17 cellular contexts compared by ENCODE assay signal in genomic region chr22:45582236-45582954, GRCh38.
A peak's percentile ranks its signal among the peaks of the same experiment; 100 is the strongest.
DNase-seq lines count a peak whose midpoint lies in the region; ATAC-seq, FAIRE-seq and TF ChIP-seq lines count a peak whose summit lies in the region.
"Had no signal": no experiment of that assay in that cellular context is flagged by ENCODE, and none has a peak within 500 bp of the region (broad histone marks: within the 10 kb centered on the region; RNA-seq: fewer than 3 reads in every experiment).

No MANE protein-coding gene starts in this region.

- ATAC-seq in HG02642 (IDR thresholded peaks at IDR 0.05; ENCODE audit: poor library complexity, unreplicated experiment): no peak
- ATAC-seq: SK-N-SH treated with all-trans-retinoic acid at 6 μM for 48 hours had no signal

- POLR2A ChIA-PET in HEK293 (lab: Yijun Ruan, JAX): no interaction called here
- POLR2A ChIA-PET in activated CD4-positive, alpha-beta memory T cell treated with anti-CD3 and anti-CD28 coated beads for 36 hours (lab: Charles Lee): no interaction called here

- CTCF ChIA-PET in HEK293 (lab: Yijun Ruan, JAX): interaction anchor here (1.0 to 1.2 kb wide), 2 partner anchors 29 to 394 kb away, joined by 3 read pairs; no protein-coding TSS in a partner anchor
- CTCF ChIA-PET in activated CD4-positive, alpha-beta memory T cell treated with anti-CD3 and anti-CD28 coated beads for 36 hours (lab: Charles Lee): no interaction called here

- DNase-seq in kidney (peak; percentile 30), spleen (peak; percentile 36), NCI-H1048 (lab: John Stamatoyannopoulos, UW) (no peak)
- DNase-seq in activated CD4-positive, alpha-beta memory T cell treated with anti-CD3 and anti-CD28 coated beads for 36 hours: no peak
- DNase-seq: AML-193, DMS79 treated with DMSO at 0.1 percent for 48 hours, H7, Kasumi-1, NCI-H1105, NCI-H524, NCI-H82, SHP77 had no signal

- peaks cover 6% of the 10 kb centered on the region for H3K27me3 Mint-ChIP-seq in activated CD4-positive, alpha-beta memory T cell treated with anti-CD3 and anti-CD28 coated beads for 36 hours

- peaks cover 0 to 32% (median 12%) of the 10 kb centered on the region in 11 experiments; a peak in 12 of 22 replicates for H3K27me3 ChIP-seq in BLaER1 treated with 17β-estradiol and CSF1 and Interleukin-3, amounts not matched to agents 10 nM and 100 nM
- H3K27me3 ChIP-seq in spleen (replicated peaks in 1 of 7): peaks cover 0 to 21% (median 6%) of the 10 kb centered on the region in 7 donors

- H3K4me3 ChIP-seq in BLaER1 treated with 17β-estradiol and CSF1 and Interleukin-3, amounts not matched to agents 10 nM and 100 nM: no peak overlapping the region
- H3K4me3 ChIP-seq in HEK293 (ENCODE audit: low read depth, low read length): no peak overlapping the region
- no peak overlapping the region for H3K4me3 ChIP-seq in kidney (ENCODE audit: low read length in 2 of 2)
- no peak overlapping the region for H3K4me3 ChIP-seq in spleen

- TF ChIP-seq POLR2A in spleen (IDR thresholded peaks at IDR 0.05): no peak

- no peak overlapping the region for H3K9ac ChIP-seq in BLaER1 treated with 17β-estradiol and CSF1 and Interleukin-3, amounts not matched to agents 10 nM and 100 nM
- H3K9ac ChIP-seq in kidney (ENCODE audit: low read length in 2 of 2): no peak overlapping the region

- peaks cover 33 to 86% (median 71%) of the 10 kb centered on the region in 10 experiments for H3K4me1 ChIP-seq in BLaER1 treated with 17β-estradiol and CSF1 and Interleukin-3, amounts not matched to agents 10 nM and 100 nM
- H3K4me1 ChIP-seq in HEK293 (ENCODE audit: control insufficient read depth, insufficient read depth, low read length) (no peaks in the 10 kb centered on the region), kidney (ENCODE audit: control insufficient read depth in 1 of 2, insufficient read depth in 1 of 2, low read depth in 1 of 2, low read length in 2 of 2) (no peaks in the 10 kb centered on the region), spleen (peaks cover 4 to 23% (median 7%) of the 10 kb centered on the region in 6 donors)

- no peak for TF ChIP-seq CTCF in HEK293 (tag by site-specific recombination; IDR thresholded peaks at IDR 0.05)
- TF ChIP-seq CTCF in kidney (IDR thresholded peaks at IDR 0.05; ENCODE audit: borderline replicate concordance, extremely low read depth, insufficient read depth): no peak
- no peak for TF ChIP-seq CTCF in spleen (IDR thresholded peaks at IDR 0.05 in 8 of 11, conservative IDR thresholded peaks at IDR 0.05 in 3 of 11)

- peaks cover 0 to 30% (median 8%) of the 10 kb centered on the region in 11 experiments; a peak in 13 of 22 replicates for H4K20me1 ChIP-seq in BLaER1 treated with 17β-estradiol and CSF1 and Interleukin-3, amounts not matched to agents 10 nM and 100 nM

- intact Hi-C loops in kidney (cut with DNase I) (loop anchor here (10.0 kb wide), 1 partner anchor 62 kb away; no protein-coding TSS in a partner anchor), spleen (cut with DNase I; ENCODE audit: low total_unique reads) (no loop called here)
- intact Hi-C loops in activated CD4-positive, alpha-beta memory T cell treated with anti-CD3 and anti-CD28 coated beads for 36 hours (cut with micrococcal nuclease): no loop called here

- H3K4me1 Mint-ChIP-seq in activated CD4-positive, alpha-beta memory T cell treated with anti-CD3 and anti-CD28 coated beads for 36 hours (ENCODE audit: low read depth): peaks cover 6% of the 10 kb centered on the region

- no peak for FAIRE-seq in kidney (lab: Jason Lieb, UNC)
- FAIRE-seq: HTR-8/SVneo had no signal

- 75 to 92% (median 80%) methylated on average over 13 to 15 of the region's 15 CpGs for WGBS in spleen, 5 donors

- H3K9me3 Mint-ChIP-seq in activated CD4-positive, alpha-beta memory T cell treated with anti-CD3 and anti-CD28 coated beads for 36 hours: no peaks in the 10 kb centered on the region

- H3K4me2 ChIP-seq in BLaER1 treated with 17β-estradiol and CSF1 and Interleukin-3, amounts not matched to agents 10 nM and 100 nM: peak overlapping the region in 6 of 11 experiments; percentile 51 to 65 (median 58); a peak in 11 of 22 replicates

- H3K27ac Mint-ChIP-seq in activated CD4-positive, alpha-beta memory T cell treated with anti-CD3 and anti-CD28 coated beads for 36 hours: no peak overlapping the region

- H3K27ac ChIP-seq in BLaER1 treated with 17β-estradiol and CSF1 and Interleukin-3, amounts not matched to agents 10 nM and 100 nM: no peak overlapping the region
- H3K27ac ChIP-seq in HEK293 (ENCODE audit: extremely low read depth, low read depth, low read length) (no peak overlapping the region), kidney (ENCODE audit: low read depth in 2 of 2, low read length in 2 of 2) (no peak overlapping the region), spleen (no peak overlapping the region)

- no peaks in the 10 kb centered on the region for H3K9me3 ChIP-seq in BLaER1 treated with 17β-estradiol and CSF1 and Interleukin-3, amounts not matched to agents 10 nM and 100 nM (replicated peaks in 1 of 11)
- H3K9me3 ChIP-seq in HEK293 (ENCODE audit: control insufficient read depth, insufficient read depth, low read depth, low read length): no peaks in the 10 kb centered on the region
- H3K9me3 ChIP-seq in kidney (ENCODE audit: control insufficient read depth in 1 of 2, low read length in 2 of 2): no peaks in the 10 kb centered on the region
- peaks cover 0 to 3% (median 0%) of the 10 kb centered on the region in 8 donors for H3K9me3 ChIP-seq in spleen

- H3K36me3 Mint-ChIP-seq in activated CD4-positive, alpha-beta memory T cell treated with anti-CD3 and anti-CD28 coated beads for 36 hours: no peaks in the 10 kb centered on the region

- no peaks in the 10 kb centered on the region for H3K36me3 ChIP-seq in BLaER1 treated with 17β-estradiol and CSF1 and Interleukin-3, amounts not matched to agents 10 nM and 100 nM
- H3K36me3 ChIP-seq in HEK293 (ENCODE audit: control insufficient read depth in 2 of 2, insufficient read depth in 1 of 2, low read length in 2 of 2): peaks cover 0 to 7% of the 10 kb centered on the region in 2 experiments; a peak in 1 of 3 replicates
- no peaks in the 10 kb centered on the region for H3K36me3 ChIP-seq in kidney (ENCODE audit: control insufficient read depth in 1 of 2, insufficient read depth in 2 of 2, low read length in 2 of 2)
- H3K36me3 ChIP-seq in spleen: no peaks in the 10 kb centered on the region

- H3K4me3 Mint-ChIP-seq in activated CD4-positive, alpha-beta memory T cell treated with anti-CD3 and anti-CD28 coated beads for 36 hours: no peak overlapping the region

TF ChIP-seq in HEK293, 187 proteins besides CTCF, POLR2A, EP300 and RAD21:
- TF ChIP-seq PRDM1 (tag by site-specific recombination; IDR thresholded peaks at IDR 0.05) (no peak), EGR2 (tag by site-specific recombination; IDR thresholded peaks at IDR 0.05; ENCODE audit: low read depth) (peak; percentile 73), ZNF302 (tag by site-specific recombination; IDR thresholded peaks at IDR 0.05; ENCODE audit: low read depth) (no peak), ZFHX2 (tag by site-specific recombination; conservative IDR thresholded peaks at IDR 0.05) (peak; percentile 77), ZNF10 (tag by site-specific recombination; IDR thresholded peaks at IDR 0.05) (peak; percentile 70; the same call in 1 of the 2 replicates)

Comparison
In these comparisons a context has a peak if more than half of its experiments do, and no peak if none do; other contexts are left out.
1. DNase-seq: peak in kidney (single experiment) and spleen (single experiment); none in activated CD4-positive, alpha-beta memory T cell treated with anti-CD3 and anti-CD28 coated beads for 36 hours (single experiment) and NCI-H1048 (single experiment).